35 cellular contexts compared by ENCODE assay signal in genomic region chr20:36431604-36432003, GRCh38.
"Had no signal": no experiment of that assay in that cellular context is flagged by ENCODE, and none has a peak within 500 bp of the region (broad histone marks: within the 10 kb centered on the region; RNA-seq: fewer than 3 reads in every experiment).

No MANE protein-coding gene starts in this region.

- H3K36me3 ChIP-seq: MG63 had no signal

- H3K4me3 ChIP-seq: MG63 had no signal

- H3K9me3 ChIP-seq: MG63 had no signal

- DNase-seq: Karpas-422, Kasumi-1, MG63, MM.1S, MV-4-11, NCI-H1048, NCI-H1092, NCI-H1092 treated with DMSO at 0.1 percent for 48 hours, NCI-H1105, NCI-H1105 treated with DMSO at 0.1 percent for 48 hours, NCI-H1417, NCI-H1417 treated with DMSO at 0.1 percent for 48 hours, NCI-H1436, NCI-H1436 treated with DMSO at 0.1 percent for 48 hours, NCI-H146, NCI-H1694, NCI-H1694 treated with DMSO at 0.1 percent for 48 hours, NCI-H187, NCI-H187 treated with DMSO at 0.1 percent for 48 hours, NCI-H1930, NCI-H2029, NCI-H2029 treated with DMSO at 0.1 percent for 48 hours, NCI-H2081, NCI-H2081 treated with DMSO at 0.1 percent for 48 hours, NCI-H2107, NCI-H2171, NCI-H2171 treated with DMSO at 0.1 percent for 48 hours, NCI-H2227 treated with DMSO at 0.1 percent for 48 hours, NCI-H226, NCI-H345, NCI-H446, NCI-H446 treated with DMSO at 0.1 percent for 48 hours, NCI-H510A, NCI-H510A treated with DMSO at 0.1 percent for 48 hours, NCI-H524 had no signal
